Comparison of ENCODE assay signal across 18 cellular contexts in the genomic region with DNA sequence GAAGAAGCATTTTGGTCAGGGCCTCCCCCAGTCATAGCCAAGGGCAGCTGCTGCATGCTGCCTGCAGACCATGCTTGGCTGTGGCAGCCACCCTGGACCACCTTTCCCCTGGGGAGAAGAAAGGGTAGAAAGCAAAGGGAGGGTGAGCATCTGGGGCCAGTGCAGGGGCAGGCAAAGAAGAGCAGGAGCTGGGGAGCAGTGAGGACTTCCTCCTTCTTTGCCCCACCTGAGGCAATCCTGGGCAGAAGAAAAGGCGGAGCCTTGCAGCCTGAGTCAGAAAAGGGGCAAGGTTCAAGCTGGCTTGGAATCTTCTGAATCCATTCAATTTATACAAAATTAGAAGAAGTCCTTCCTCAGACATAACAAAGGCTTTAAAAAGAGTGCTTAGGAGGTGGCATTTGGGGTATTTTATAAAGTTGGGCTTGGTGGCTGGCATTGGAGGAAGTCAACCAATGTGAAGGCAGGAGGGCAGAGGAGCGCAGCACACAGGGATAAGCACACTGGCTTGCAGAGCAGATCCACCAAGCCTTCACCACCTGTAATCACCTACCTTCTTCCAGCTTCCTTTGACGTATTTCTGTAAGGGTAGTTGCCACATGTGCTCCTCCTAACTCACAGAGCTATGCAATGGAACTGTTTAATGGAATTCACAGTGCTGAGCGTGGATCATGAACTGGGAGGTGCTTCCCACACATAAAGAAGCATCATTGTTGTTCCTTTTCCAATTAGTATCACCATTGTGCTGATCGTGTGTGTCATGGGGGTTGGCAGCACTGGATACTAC.
DNase-seq lines count a peak whose midpoint lies in the region; ATAC-seq and TF ChIP-seq lines count a peak whose summit lies in the region.
"Had no signal": no experiment of that assay in that cellular context is flagged by ENCODE, and none has a peak within 500 bp of the region (broad histone marks: within the 10 kb centered on the region; RNA-seq: fewer than 3 reads in every experiment).

No MANE protein-coding gene starts in this region.

- H3K27ac Mint-ChIP-seq in MCF 10A (ENCODE audit: low read depth, unreplicated experiment): no peak overlapping the region
- peak overlapping the region; percentile 58 for H3K27ac Mint-ChIP-seq in activated CD8-positive, alpha-beta memory T cell treated with anti-CD3 and anti-CD28 coated beads, Interleukin-2, amount 10 ng/mL, durations not matched to agents 7 days and 5 days
- H3K27ac Mint-ChIP-seq: activated naive CD4-positive, alpha-beta T cell treated with anti-CD3 and anti-CD28 coated beads, Interleukin-2, amount 50 U/mL, for 72 hours had no signal

- POLR2A ChIA-PET in MCF 10A (lab: Yijun Ruan, JAX): no interaction called here

- H3K4me3 ChIP-seq in breast epithelium: no peak overlapping the region
- no peak overlapping the region for H3K4me3 ChIP-seq in lower lobe of right lung
- H3K4me3 ChIP-seq in upper lobe of left lung: no peak overlapping the region
- H3K4me3 ChIP-seq: heart right ventricle, SJSA1, spleen, tibial artery had no signal

- H3K36me3 ChIP-seq in breast epithelium: no peaks in the 10 kb centered on the region
- peaks cover 17% of the 10 kb centered on the region for H3K36me3 ChIP-seq in lower lobe of right lung
- peaks cover 0 to 35% (median 5%) of the 10 kb centered on the region in 4 donors for H3K36me3 ChIP-seq in upper lobe of left lung

- H3K27me3 ChIP-seq in breast epithelium (no peaks in the 10 kb centered on the region), lower lobe of right lung (ENCODE audit: low read depth) (no peaks in the 10 kb centered on the region), upper lobe of left lung (no peaks in the 10 kb centered on the region)
- H3K27me3 ChIP-seq: heart right ventricle, SJSA1, spleen, tibial artery had no signal

- peaks cover 4% of the 10 kb centered on the region for H3K36me3 Mint-ChIP-seq in MCF 10A (ENCODE audit: insufficient read depth, unreplicated experiment)
- H3K36me3 Mint-ChIP-seq in activated CD8-positive, alpha-beta memory T cell treated with anti-CD3 and anti-CD28 coated beads, Interleukin-2, amount 10 ng/mL, durations not matched to agents 7 days and 5 days: peaks cover 16% of the 10 kb centered on the region
- H3K36me3 Mint-ChIP-seq: activated naive CD4-positive, alpha-beta T cell treated with anti-CD3 and anti-CD28 coated beads, Interleukin-2, amount 50 U/mL, for 72 hours had no signal

- TF ChIP-seq CTCF in MCF 10A (IDR thresholded peaks at IDR 0.05; ENCODE audit: unreplicated experiment) (no peak), breast epithelium (IDR thresholded peaks at IDR 0.05) (no peak), lower lobe of right lung (IDR thresholded peaks at IDR 0.05) (no peak), upper lobe of left lung (IDR thresholded peaks at IDR 0.05) (no peak)

- no peaks in the 10 kb centered on the region for H3K4me1 ChIP-seq in breast epithelium
- peaks cover 14% of the 10 kb centered on the region for H3K4me1 ChIP-seq in lower lobe of right lung
- peaks cover 9 to 36% (median 25%) of the 10 kb centered on the region in 4 donors for H3K4me1 ChIP-seq in upper lobe of left lung

- peak; percentile 38 for DNase-seq in MCF 10A (ENCODE audit: unreplicated experiment)
- DNase-seq in breast epithelium (ENCODE audit: low spot score in 2 of 2): no peak
- DNase-seq in activated CD8-positive, alpha-beta memory T cell treated with anti-CD3 and anti-CD28 coated beads, Interleukin-2, amount 10 ng/mL, durations not matched to agents 7 days and 5 days: no peak
- no peak for DNase-seq in lower lobe of right lung
- no peak for DNase-seq in upper lobe of left lung
- no peak for DNase-seq in epidermal melanocyte (ENCODE audit: insufficient read length, low spot score)
- DNase-seq: cerebellar nuclear complex, DMS79, heart right ventricle, Kasumi-1, spleen, tibial artery had no signal

- WGBS in upper lobe of left lung, 2 donors: 87 to 88% methylated on average over 5 of the region's 5 CpGs

- CTCF ChIA-PET in MCF 10A (lab: Yijun Ruan, JAX): interaction anchor here (0.6 to 1.4 kb wide), 2 partner anchors 8 to 132 kb away, joined by 3 read pairs; no protein-coding TSS in a partner anchor
- CTCF ChIA-PET in activated CD8-positive, alpha-beta memory T cell treated with anti-CD3 and anti-CD28 coated beads, Interleukin-2, amount 10 ng/mL, durations not matched to agents 7 days and 5 days (lab: Charles Lee): interaction anchor here (0.9 to 4.3 kb wide), 5 partner anchors 11 to 80 kb away, joined by 3 to 20 read pairs (median 3); no protein-coding TSS in a partner anchor

- TF ChIP-seq EP300 in upper lobe of left lung (IDR thresholded peaks at IDR 0.05): no peak

- H3K27ac ChIP-seq in breast epithelium: no peak overlapping the region
- H3K27ac ChIP-seq in lower lobe of right lung: no peak overlapping the region
- H3K27ac ChIP-seq in upper lobe of left lung: peak overlapping the region in 3 of 4 donors; percentile 3 to 62 (median 55)
- H3K27ac ChIP-seq: epithelial cell of prostate, SJSA1, tibial artery, VCaP had no signal

- no peaks in the 10 kb centered on the region for H3K27me3 Mint-ChIP-seq in MCF 10A (ENCODE audit: insufficient read depth, unreplicated experiment)
- H3K27me3 Mint-ChIP-seq in activated CD8-positive, alpha-beta memory T cell treated with anti-CD3 and anti-CD28 coated beads, Interleukin-2, amount 10 ng/mL, durations not matched to agents 7 days and 5 days: no peaks in the 10 kb centered on the region

- no peak for ATAC-seq in activated CD8-positive, alpha-beta memory T cell treated with anti-CD3 and anti-CD28 coated beads, Interleukin-2, amount 10 ng/mL, durations not matched to agents 7 days and 5 days
- ATAC-seq in lower lobe of right lung (peak; percentile 58 to 74), upper lobe of left lung (ENCODE audit: low FRiP score in 2 of 2) (peak in 1 of 2 donors; percentile 52), GM21717 (IDR thresholded peaks at IDR 0.05; ENCODE audit: unreplicated experiment) (no peak), HG03095 (IDR thresholded peaks at IDR 0.05; ENCODE audit: unreplicated experiment) (no peak)
- ATAC-seq: activated naive CD4-positive, alpha-beta T cell treated with anti-CD3 and anti-CD28 coated beads, Interleukin-2, amount 50 U/mL, for 72 hours had no signal

- H3K9me3 Mint-ChIP-seq in MCF 10A (ENCODE audit: unreplicated experiment): no peaks in the 10 kb centered on the region
- no peaks in the 10 kb centered on the region for H3K9me3 Mint-ChIP-seq in activated CD8-positive, alpha-beta memory T cell treated with anti-CD3 and anti-CD28 coated beads, Interleukin-2, amount 10 ng/mL, durations not matched to agents 7 days and 5 days (ENCODE audit: low read depth)
- H3K9me3 Mint-ChIP-seq: activated naive CD4-positive, alpha-beta T cell treated with anti-CD3 and anti-CD28 coated beads, Interleukin-2, amount 50 U/mL, for 72 hours had no signal

- intact Hi-C loops in MCF 10A (cut with micrococcal nuclease) (no loop called here), breast epithelium (cut with DNase I; ENCODE audit: low total_unique reads) (no loop called here), lower lobe of right lung (cut with DNase I) (no loop called here)

- no TSS peak for BruUV-seq in MCF 10A (replicated peaks; lab: Mats Ljungman, UMichigan)

- no peaks in the 10 kb centered on the region for H3K9me3 ChIP-seq in breast epithelium
- no peaks in the 10 kb centered on the region for H3K9me3 ChIP-seq in lower lobe of right lung
- no peaks in the 10 kb centered on the region for H3K9me3 ChIP-seq in upper lobe of left lung
- H3K9me3 ChIP-seq: heart right ventricle, SJSA1, spleen, tibial artery had no signal

- H3K4me3 Mint-ChIP-seq in MCF 10A (ENCODE audit: unreplicated experiment): no peak overlapping the region
- no peak overlapping the region for H3K4me3 Mint-ChIP-seq in activated CD8-positive, alpha-beta memory T cell treated with anti-CD3 and anti-CD28 coated beads, Interleukin-2, amount 10 ng/mL, durations not matched to agents 7 days and 5 days

- TF ChIP-seq POLR2A in breast epithelium (IDR thresholded peaks at IDR 0.05) (no peak), upper lobe of left lung (IDR thresholded peaks at IDR 0.05) (no peak)

- H3K4me1 Mint-ChIP-seq in MCF 10A (ENCODE audit: insufficient read depth, unreplicated experiment): peaks cover 9% of the 10 kb centered on the region
- peaks cover 55% of the 10 kb centered on the region for H3K4me1 Mint-ChIP-seq in activated CD8-positive, alpha-beta memory T cell treated with anti-CD3 and anti-CD28 coated beads, Interleukin-2, amount 10 ng/mL, durations not matched to agents 7 days and 5 days

Comparison
In these comparisons a context has a peak if more than half of its experiments do, and no peak if none do; other contexts are left out.
1. H3K27ac ChIP-seq: peak in upper lobe of left lung (3 of 4); none in breast epithelium (0 of 2) and lower lobe of right lung (single experiment).
2. ATAC-seq: peak in lower lobe of right lung (2 of 2); none in activated CD8-positive, alpha-beta memory T cell treated with anti-CD3 and anti-CD28 coated beads, Interleukin-2, amount 10 ng/mL, durations not matched to agents 7 days and 5 days (single experiment), GM21717 (single experiment) and HG03095 (single experiment).